ENCODE assay signal across 8 cellular contexts in genomic region chr12:75481013-75481705, GRCh38. TPM values are rescaled to one million over a fixed set of nuclear protein-coding genes. Genes with fewer than 3 reads are reported as not detected.
A peak's percentile ranks its signal among the peaks of the same experiment; 100 is the strongest.
DNase-seq lines count a peak whose midpoint lies in the region; ATAC-seq and TF ChIP-seq lines count a peak whose summit lies in the region.

No MANE protein-coding gene starts in this region.

- H3K36me3 ChIP-seq in CD8-positive, alpha-beta T cell (ENCODE audit: insufficient read depth, low read length) = no peaks in the 10 kb centered on the region
- peaks cover 6% of the 10 kb centered on the region for H3K36me3 ChIP-seq in IMR-90 (ENCODE audit: control insufficient read depth, insufficient read depth, low read length)

- no peak overlapping the region for H2AK9ac ChIP-seq in IMR-90 (replicated peaks; ENCODE audit: low read depth, low read length, poor library complexity)

- TF ChIP-seq CTCF in CD8-positive, alpha-beta T cell (IDR thresholded peaks at IDR 0.05) = no peak
- TF ChIP-seq CTCF in IMR-90 (conservative IDR thresholded peaks at IDR 0.05; ENCODE audit: low read depth, low read length) = no peak

- TF ChIP-seq POLR2A in IMR-90 (IDR thresholded peaks at IDR 0.05; ENCODE audit: low read depth, low read length) = no peak

- H3K9ac ChIP-seq in IMR-90 (ENCODE audit: low read depth, low read length) = peak overlapping the region; percentile 70

- BruUV-seq in IMR-90 (replicated peaks; lab: Mats Ljungman, UMichigan) = TSS peak; percentile 85

- peak overlapping the region; percentile 82 for H4K91ac ChIP-seq in IMR-90 (ENCODE audit: insufficient read depth, low read depth, low read length)

- dilution Hi-C loops in IMR-90 (cut with HindIII; ENCODE audit: low sequenced_read_pairs, unreplicated experiment) = no loop called here

- H3K4me3 Mint-ChIP-seq in CD8-positive, alpha-beta T cell = peak overlapping the region; percentile 98
- H3K4me3 Mint-ChIP-seq in memory B cell = peak overlapping the region; percentile 94

- H3K79me1 ChIP-seq in IMR-90 (ENCODE audit: low read depth in 1 of 2, low read length in 2 of 2) = peaks cover 13 to 22% of the 10 kb centered on the region in 2 experiments; a peak in 3 of 4 replicates

- H2AFZ ChIP-seq in IMR-90 (replicated peaks; ENCODE audit: low read length, poor library complexity) = no peak overlapping the region

- peaks cover 27% of the 10 kb centered on the region for H3K36me3 Mint-ChIP-seq in CD8-positive, alpha-beta T cell
- H3K36me3 Mint-ChIP-seq in memory B cell = peaks cover 18% of the 10 kb centered on the region

- intact Hi-C loops in CD8-positive, alpha-beta T cell (cut with DNase I, micrococcal nuclease) = loop anchor here (2.0 to 10.0 kb wide), 5 partner anchors 20 to 1284 kb away; partner anchors contain the start of genes KRR1 (in 1 of the 2), PHLDA1 (in 1 of the 2) and ZDHHC17 (in 1 of the 2)
- intact Hi-C loops in IMR-90 (cut with micrococcal nuclease) = loop anchor here (2.0 to 10.0 kb wide), 4 partner anchors 36 to 946 kb away; partner anchors contain the start of gene ATXN7L3B

- H3K27me3 ChIP-seq in CD8-positive, alpha-beta T cell (ENCODE audit: insufficient read depth, low read length) = no peaks in the 10 kb centered on the region
- no peaks in the 10 kb centered on the region for H3K27me3 ChIP-seq in IMR-90 (ENCODE audit: control insufficient read depth, insufficient read depth, low read length)

- H4K5ac ChIP-seq in IMR-90 (ENCODE audit: low read depth, low read length) = peak overlapping the region; percentile 62

- H3K23ac ChIP-seq in IMR-90 (ENCODE audit: low read depth, low read length) = peak overlapping the region; percentile 71

- H2AK5ac ChIP-seq in IMR-90 (ENCODE audit: low read depth, low read length) = peak overlapping the region; percentile 73

- CTCF ChIA-PET in CD8-positive, alpha-beta T cell (lab: Charles Lee) = interaction anchor here (0.7 to 6.5 kb wide), 6 partner anchors 18 to 149 kb away, joined by 3 to 35 read pairs (median 4); partner anchors contain the start of genes GLIPR1L1 and KRR1
- CTCF ChIA-PET in IMR-90 (lab: Yijun Ruan, JAX) = interaction anchor here (1.0 kb wide), 1 partner anchor 44 kb away, joined by 4 read pairs; no protein-coding TSS in a partner anchor

- DNase-seq in CD8-positive, alpha-beta T cell = no peak
- DNase-seq in IMR-90 = no peak
- DNase-seq in amniotic epithelial cell (ENCODE audit: low read depth) = peak; percentile 60
- no peak for DNase-seq in memory B cell (ENCODE audit: low spot score in 2 of 2)
- no peak for DNase-seq in OCI-M2 (lab: John Stamatoyannopoulos, UW; ENCODE audit: unreplicated experiment)
- no peak for DNase-seq in NCI-H510A (lab: John Stamatoyannopoulos, UW)
- DNase-seq in NCI-H526 (lab: John Stamatoyannopoulos, UW) = no peak

- peak overlapping the region; percentile 84 for H2BK20ac ChIP-seq in IMR-90 (ENCODE audit: low read depth, low read length)

- H3K56ac ChIP-seq in IMR-90 (ENCODE audit: extremely low read depth, insufficient read depth, low read length) = peak overlapping the region; percentile 87

- H3K27me3 Mint-ChIP-seq in CD8-positive, alpha-beta T cell (ENCODE audit: low read depth) = no peaks in the 10 kb centered on the region
- H3K27me3 Mint-ChIP-seq in memory B cell = no peaks in the 10 kb centered on the region

- ATAC-seq in CD8-positive, alpha-beta T cell = peak; percentile 4
- ATAC-seq in GM21515 (IDR thresholded peaks at IDR 0.05; ENCODE audit: unreplicated experiment) (peak; percentile 17), IMR-90 (ENCODE audit: low read depth) (0 out of 2 replicates have a peak, but pooled peaks have one; percentile 1), memory B cell (ENCODE audit: low read depth) (peak; percentile 44)

- H4K8ac ChIP-seq in IMR-90 (ENCODE audit: low read depth in 2 of 2, low read length in 2 of 2) = peak overlapping the region; percentile 49 to 93

- H3K9me1 ChIP-seq in IMR-90 (ENCODE audit: insufficient read depth, low read length) = no peaks in the 10 kb centered on the region

- POLR2A ChIA-PET in CD8-positive, alpha-beta T cell (lab: Charles Lee) = interaction anchor here (0.8 to 4.0 kb wide), 11 partner anchors 12 to 1284 kb away, joined by 3 to 26 read pairs (median 4); partner anchors contain the start of genes GLIPR1L2, KRR1, NAP1L1 and OSBPL8
- POLR2A ChIA-PET in IMR-90 (lab: Charles Lee; ENCODE audit: unreplicated experiment) = interaction anchor here (0.6 to 0.8 kb wide), 3 partner anchors 72 to 716 kb away, joined by 3 to 5 read pairs (median 3); no protein-coding TSS in a partner anchor

- WGBS in IMR-90 (ENCODE audit: extremely low coverage in 2 of 2, insufficient read length in 1 of 2), 2 experiments = no CpG with 5 or more reads among the region's 5 CpGs

- H2BK5ac ChIP-seq in IMR-90 (ENCODE audit: low read depth, low read length, poor library complexity, severe bottlenecking) = peak overlapping the region; percentile 85

- peaks cover 57% of the 10 kb centered on the region for H3K4me1 ChIP-seq in CD8-positive, alpha-beta T cell (ENCODE audit: insufficient read depth, low read length)
- peaks cover 15% of the 10 kb centered on the region for H3K4me1 ChIP-seq in IMR-90 (ENCODE audit: control insufficient read depth, insufficient read depth, low read length)

- H3K14ac ChIP-seq in IMR-90 (replicated peaks; ENCODE audit: low read depth, low read length) = peak overlapping the region; percentile 77

- H3K27ac ChIP-seq in CD8-positive, alpha-beta T cell (ENCODE audit: low read depth, low read length) = peak overlapping the region; percentile 69
- peak overlapping the region; percentile 56 for H3K27ac ChIP-seq in IMR-90 (ENCODE audit: insufficient read depth, low read length)

- in situ Hi-C loops in IMR-90 (cut with MboI; ENCODE audit: low sequenced_read_pairs) = loop anchor here (10.0 kb wide), 1 partner anchor 96 kb away; no protein-coding TSS in a partner anchor

- peaks cover 85% of the 10 kb centered on the region for H3K4me1 Mint-ChIP-seq in CD8-positive, alpha-beta T cell (ENCODE audit: low read depth)
- H3K4me1 Mint-ChIP-seq in memory B cell = peaks cover 42% of the 10 kb centered on the region

- H3K4ac ChIP-seq in IMR-90 (ENCODE audit: low read depth, low read length) = peak overlapping the region; percentile 88; the same call in 1 of the 2 replicates

- no peak for TF ChIP-seq RAD21 in IMR-90 (IDR thresholded peaks at IDR 0.05; ENCODE audit: low read length)

- H3K9me3 Mint-ChIP-seq in CD8-positive, alpha-beta T cell = no peaks in the 10 kb centered on the region
- no peaks in the 10 kb centered on the region for H3K9me3 Mint-ChIP-seq in memory B cell

- H4K20me1 ChIP-seq in IMR-90 (ENCODE audit: insufficient read depth, low read length) = no peaks in the 10 kb centered on the region

- H2BK15ac ChIP-seq in IMR-90 (ENCODE audit: low read depth, low read length) = peak overlapping the region; percentile 49

- no peaks in the 10 kb centered on the region for H3K9me3 ChIP-seq in CD8-positive, alpha-beta T cell (ENCODE audit: low read length)
- no peaks in the 10 kb centered on the region for H3K9me3 ChIP-seq in IMR-90 (ENCODE audit: control insufficient read depth, insufficient read depth, low read length)

- H3K4me2 ChIP-seq in IMR-90 (ENCODE audit: low read depth, low read length) = peak overlapping the region; percentile 98

- peak overlapping the region; percentile 96 for H3K18ac ChIP-seq in IMR-90 (ENCODE audit: low read depth, low read length)

- peak overlapping the region; percentile 51 for H3K4me3 ChIP-seq in CD8-positive, alpha-beta T cell (ENCODE audit: low read depth, low read length)
- peak overlapping the region; percentile 66 for H3K4me3 ChIP-seq in IMR-90 (ENCODE audit: insufficient read depth, low read depth, low read length)

- peak overlapping the region; percentile 73 for H2BK120ac ChIP-seq in IMR-90 (ENCODE audit: low read depth, low read length)

- H3K27ac Mint-ChIP-seq in CD8-positive, alpha-beta T cell = peak overlapping the region; percentile 98
- peak overlapping the region; percentile 97 for H3K27ac Mint-ChIP-seq in memory B cell

TF ChIP-seq in IMR-90, 13 proteins besides CTCF, POLR2A, EP300 and RAD21:
- peak; percentile 42; the same call in 1 of the 2 replicates for TF ChIP-seq CEBPB (IDR thresholded peaks at IDR 0.05; ENCODE audit: low read depth, low read length)
- no peak for TF ChIP-seq NFE2L2 (IDR thresholded peaks at IDR 0.05; ENCODE audit: low read depth, low read length)
- TF ChIP-seq RFX5 (IDR thresholded peaks at IDR 0.05; ENCODE audit: low read depth, low read length) = no peak
- no peak for TF ChIP-seq SMC3 (IDR thresholded peaks at IDR 0.05; ENCODE audit: low read depth, low read length)
- no peak for TF ChIP-seq MXI1 (IDR thresholded peaks at IDR 0.05; ENCODE audit: borderline replicate concordance, low read depth, low read length)
- TF ChIP-seq, protein P1, sequence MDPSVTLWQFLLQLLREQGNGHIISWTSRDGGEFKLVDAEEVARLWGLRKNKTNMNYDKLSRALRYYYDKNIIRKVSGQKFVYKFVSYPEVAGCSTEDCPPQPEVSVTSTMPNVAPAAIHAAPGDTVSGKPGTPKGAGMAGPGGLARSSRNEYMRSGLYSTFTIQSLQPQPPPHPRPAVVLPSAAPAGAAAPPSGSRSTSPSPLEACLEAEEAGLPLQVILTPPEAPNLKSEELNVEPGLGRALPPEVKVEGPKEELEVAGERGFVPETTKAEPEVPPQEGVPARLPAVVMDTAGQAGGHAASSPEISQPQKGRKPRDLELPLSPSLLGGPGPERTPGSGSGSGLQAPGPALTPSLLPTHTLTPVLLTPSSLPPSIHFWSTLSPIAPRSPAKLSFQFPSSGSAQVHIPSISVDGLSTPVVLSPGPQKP (IDR thresholded peaks at IDR 0.05; ENCODE audit: borderline replicate concordance, low read depth, low read length) = no peak

RNA-seq across cellular contexts. Expression of gene GLIPR1, which starts 0.6 kb away (rescaled TPM):
- total RNA-seq in CD8-positive, alpha-beta T cell = 10 to 100 TPM; 20.8 to 23.1 TPM
- 244 and 327 TPM in 2 replicates for total RNA-seq in IMR-90 (2012; rRNA removed)
- 268 and 322 TPM in 2 replicates for polyA plus RNA-seq in IMR-90 (2012; rRNA removed)
- polyA plus RNA-seq in IMR-90 (2012; cell fraction: cytosol; rRNA removed) = 108 and 182 TPM in 2 replicates
- 55.5 and 273 TPM in 2 replicates for polyA plus RNA-seq in IMR-90 (2012; cell fraction: nucleus; rRNA removed; ENCODE audit: low replicate concordance)

RNA-seq across cellular contexts. Expression of gene KRR1, which starts 30.2 kb away (rescaled TPM):
- 100 to 1,000 TPM; 158 to 161 TPM for total RNA-seq in CD8-positive, alpha-beta T cell
- total RNA-seq in IMR-90 (2012; rRNA removed) = 31.4 and 40.0 TPM in 2 replicates
- 16.1 and 18.3 TPM in 2 replicates for polyA plus RNA-seq in IMR-90 (2012; rRNA removed)
- polyA plus RNA-seq in IMR-90 (2012; cell fraction: cytosol; rRNA removed) = 0.74 and 1.2 TPM in 2 replicates
- polyA plus RNA-seq in IMR-90 (2012; cell fraction: nucleus; rRNA removed; ENCODE audit: low replicate concordance) = 0.94 and 13.1 TPM in 2 replicates

Comparison
In these comparisons a context has a peak if more than half of its experiments do, and no peak if none do; other contexts are left out.
1. RNA of gene GLIPR1, which starts 0.6 kb away (total RNA-seq): 244 to 327 TPM in IMR-90; 20.8 to 23.1 TPM in CD8-positive, alpha-beta T cell; every median in the first group is over 10 times any median in the second.
2. Peak in every context shown above with its lines, with median percentiles within 50 percentile points of each other: ATAC-seq.